Comparison of ENCODE assay signal across 8 cellular contexts in the genomic region with DNA sequence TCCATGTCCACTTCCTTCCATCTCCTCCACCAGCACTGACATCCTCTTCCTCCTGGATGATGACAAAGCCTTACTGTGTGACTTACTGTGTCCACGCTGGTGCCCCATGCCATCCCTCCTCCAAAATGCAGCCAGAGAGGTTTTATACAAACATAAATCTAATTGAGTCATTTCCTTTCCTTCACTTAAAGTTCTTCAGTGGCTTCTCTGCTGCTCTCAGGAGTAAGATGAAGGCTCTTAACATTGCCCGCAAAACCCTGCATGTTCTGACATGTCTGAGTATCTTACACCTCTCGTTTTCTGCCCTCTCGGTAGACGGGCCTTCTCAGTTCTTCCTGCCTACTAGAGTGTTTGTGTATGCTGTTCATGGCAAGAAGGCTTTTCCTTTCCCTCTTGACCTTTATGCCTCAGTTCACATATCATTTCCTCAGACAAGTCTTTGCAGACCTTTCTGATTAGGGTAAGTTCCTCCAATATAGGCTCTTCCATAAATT.
DNase-seq lines count a peak whose midpoint lies in the region; ATAC-seq and TF ChIP-seq lines count a peak whose summit lies in the region.

No MANE protein-coding gene starts in this region.

- TF ChIP-seq CTCF in RWPE1 (conservative IDR thresholded peaks at IDR 0.05; ENCODE audit: low read depth) (no peak), progenitor cell of endocrine pancreas (IDR thresholded peaks at IDR 0.05; ENCODE audit: unreplicated experiment) (no peak), CD14-positive monocyte (IDR thresholded peaks at IDR 0.05) (no peak)

- DNase-seq in stimulated activated naive CD4-positive, alpha-beta T cell treated with Interleukin-2 at 50 U/mL for 16 hours (lab: John Stamatoyannopoulos, UW), result peak; percentile 1
- DNase-seq in stimulated activated naive CD4-positive, alpha-beta T cell (lab: John Stamatoyannopoulos, UW), result no peak
- DNase-seq in RWPE1 (ENCODE audit: low spot score), result peak; percentile 53
- DNase-seq in progenitor cell of endocrine pancreas (ENCODE audit: low spot score, unreplicated experiment), result no peak
- DNase-seq in T1000 (lab: John Stamatoyannopoulos, UW), result no peak
- DNase-seq in AG08396 (ENCODE audit: low spot score), result no peak
- DNase-seq in CD14-positive monocyte (ENCODE audit: low spot score), result no peak

- POLR2A ChIA-PET in RWPE1 (lab: Yijun Ruan, JAX; ENCODE audit: low non-redundant PET), result no interaction called here

- ATAC-seq in HG02943 (IDR thresholded peaks at IDR 0.05; ENCODE audit: low read depth, unreplicated experiment), result peak; percentile 68

- intact Hi-C loops in CD14-positive monocyte (cut with micrococcal nuclease), result no loop called here

- H3K27ac Mint-ChIP-seq in progenitor cell of endocrine pancreas (no peak overlapping the region), CD14-positive monocyte (peak overlapping the region in 1 of 7 donors; percentile 42)

- CTCF ChIA-PET in RWPE1 (lab: Yijun Ruan, JAX), result no interaction called here

- no peak overlapping the region for H3K4me3 Mint-ChIP-seq in progenitor cell of endocrine pancreas (ENCODE audit: low read depth)
- H3K4me3 Mint-ChIP-seq in CD14-positive monocyte, result no peak overlapping the region

- H3K36me3 Mint-ChIP-seq in progenitor cell of endocrine pancreas (ENCODE audit: insufficient read depth) (no peaks in the 10 kb centered on the region), CD14-positive monocyte (no peaks in the 10 kb centered on the region)

- H3K9me3 Mint-ChIP-seq in progenitor cell of endocrine pancreas (ENCODE audit: low read depth), result no peaks in the 10 kb centered on the region
- no peaks in the 10 kb centered on the region for H3K9me3 Mint-ChIP-seq in CD14-positive monocyte

- H3K27ac ChIP-seq in RWPE1, result peak overlapping the region; percentile 62; the same call in 1 of the 2 replicates

- H3K4me1 Mint-ChIP-seq in progenitor cell of endocrine pancreas (ENCODE audit: low read depth) (peaks cover 3% of the 10 kb centered on the region), CD14-positive monocyte (no peaks in the 10 kb centered on the region)

- H3K27me3 Mint-ChIP-seq in progenitor cell of endocrine pancreas (no peaks in the 10 kb centered on the region), CD14-positive monocyte (ENCODE audit: low read depth in 3 of 3) (peaks cover 0 to 3% (median 0%) of the 10 kb centered on the region in 3 donors)

Comparison
In these comparisons a context has a peak if more than half of its experiments do, and no peak if none do; other contexts are left out.
1. DNase-seq: peak in stimulated activated naive CD4-positive, alpha-beta T cell treated with Interleukin-2 at 50 U/mL for 16 hours (single experiment) and RWPE1 (single experiment); none in stimulated activated naive CD4-positive, alpha-beta T cell (0 of 6), progenitor cell of endocrine pancreas (single experiment), T1000 (single experiment), AG08396 (single experiment) and CD14-positive monocyte (single experiment).